In the genomic region with DNA sequence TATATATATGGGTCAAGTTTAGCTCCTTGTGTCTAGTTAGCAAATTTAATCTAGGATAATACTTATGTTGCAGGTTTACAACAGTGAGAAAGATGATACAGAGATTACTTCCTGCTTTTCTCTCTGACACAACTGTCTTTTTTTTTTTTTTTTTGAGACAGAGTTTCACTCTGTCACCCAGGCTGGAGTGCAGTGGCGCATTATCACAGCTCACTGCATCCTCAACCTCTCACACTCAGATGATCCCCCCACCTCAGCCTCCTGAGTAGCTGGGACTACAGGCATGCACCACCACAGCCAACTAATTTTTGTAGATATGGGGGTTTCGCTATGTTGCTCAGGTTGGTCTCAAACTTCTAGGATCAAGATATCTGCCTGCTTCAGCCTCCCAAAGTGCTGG, we compare ENCODE assay signal across 17 cellular contexts.
"Had no signal": no experiment of that assay in that cellular context is flagged by ENCODE, and none has a peak within 500 bp of the region (broad histone marks: within the 10 kb centered on the region; RNA-seq: fewer than 3 reads in every experiment).

No MANE protein-coding gene starts in this region.

- H3K4me3 ChIP-seq: dorsolateral prefrontal cortex, esophagus muscularis mucosa, thoracic aorta, upper lobe of right lung had no signal

- H3K9me3 ChIP-seq: neutrophil, thoracic aorta, upper lobe of right lung had no signal

- H3K27me3 ChIP-seq: dorsolateral prefrontal cortex, esophagus muscularis mucosa, neutrophil, upper lobe of right lung had no signal

- H3K27ac ChIP-seq: dorsolateral prefrontal cortex, esophagus muscularis mucosa, neutrophil, thoracic aorta, upper lobe of right lung had no signal

- DNase-seq: activated CD4-positive, alpha-beta T cell treated with anti-CD3 and anti-CD28 coated beads, Interleukin-2, amount 10 ng/mL, durations not matched to agents 24 days and 14 days; activated CD4-positive, CD25-positive, alpha-beta regulatory T cell; activated CD8-positive, alpha-beta memory T cell treated with anti-CD3 and anti-CD28 coated beads, Interleukin-2, amount 50 U/mL, for 48 hours; activated naive CD8-positive, alpha-beta T cell treated with anti-CD3 and anti-CD28 coated beads for 36 hours; activated T-cell treated with anti-CD3 and anti-CD28 coated beads, Interleukin-2, amount 50 U/mL, for 72 hours; amygdala; dorsolateral prefrontal cortex; hypothalamus; kidney glomerular epithelial cell; natural killer cell; posterior cingulate gyrus; retina; upper lobe of right lung had no signal

- ATAC-seq: activated T-cell treated with anti-CD3 and anti-CD28 coated beads, Interleukin-2, amount 50 U/mL, for 72 hours; natural killer cell; stimulated activated effector memory CD8-positive, alpha-beta T cell treated with anti-CD3 and anti-CD28 coated beads, Interleukin-12 subunit alpha, Interleukin-12 subunit beta, amount 100 ng/mL, for 72 hours; upper lobe of right lung had no signal

- H3K36me3 ChIP-seq: esophagus muscularis mucosa, neutrophil, thoracic aorta, upper lobe of right lung had no signal

- H3K4me1 ChIP-seq: esophagus muscularis mucosa, upper lobe of right lung had no signal
